ENCODE assay signal across 23 cellular contexts in the genomic region with DNA sequence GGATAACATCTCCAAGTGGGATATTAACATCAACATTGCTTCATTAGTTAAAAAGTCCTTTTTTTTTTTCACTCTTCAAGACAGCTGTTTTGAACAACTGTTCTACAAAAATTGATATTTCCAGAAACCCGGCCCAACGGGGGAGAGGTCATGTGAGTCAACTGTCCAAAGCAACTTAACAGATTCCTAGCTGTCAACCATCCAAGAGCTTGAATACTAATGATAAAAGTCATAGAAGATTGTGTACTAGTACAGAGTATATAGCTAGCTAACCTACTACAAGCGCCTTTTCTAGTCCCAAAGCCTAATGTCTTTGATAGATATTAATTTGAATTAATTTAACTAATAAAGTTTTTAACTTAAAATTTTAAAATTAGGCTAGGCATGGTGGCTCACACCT.
A peak's percentile ranks its signal among the peaks of the same experiment; 100 is the strongest.
DNase-seq lines count a peak whose midpoint lies in the region; ATAC-seq, FAIRE-seq and TF ChIP-seq lines count a peak whose summit lies in the region.
"Had no signal": no experiment of that assay in that cellular context is flagged by ENCODE, and none has a peak within 500 bp of the region (broad histone marks: within the 10 kb centered on the region; RNA-seq: fewer than 3 reads in every experiment).

No MANE protein-coding gene starts in this region.

- H3K27ac ChIP-seq in A549: peak overlapping the region; percentile 69 to 80; a peak in 5 of 6 replicates
- no peak overlapping the region for H3K27ac ChIP-seq in right cardiac atrium (ENCODE audit: low read length)
- H3K27ac ChIP-seq: uterus, VCaP had no signal

- H3K27me3 ChIP-seq in right cardiac atrium (ENCODE audit: control insufficient read depth, insufficient read depth): no peaks in the 10 kb centered on the region
- H3K27me3 ChIP-seq: gastrocnemius medialis, uterus had no signal

- DNase-seq in A549 (ENCODE audit: low read depth in 1 of 2, low spot score in 1 of 2) (no peak), HS-5 (ENCODE audit: low read depth) (peak; percentile 66), cardiac fibroblast (ENCODE audit: low read depth in 2 of 2) (peak; percentile 80 to 83), right cardiac atrium (peak in 2 of 3 donors; percentile 53 to 71), NCI-H510A treated with DMSO at 0.1 percent for 48 hours (lab: John Stamatoyannopoulos, UW) (no peak), hypothalamus (lab: John Stamatoyannopoulos, UW) (no peak)
- no peak for DNase-seq in activated T-cell treated with anti-CD3 and anti-CD28 coated beads, Interleukin-2, amount 50 U/mL, for 48 hours
- DNase-seq: ACHN; activated CD4-positive, alpha-beta memory T cell treated with anti-CD3 and anti-CD28 coated beads for 36 hours; activated naive CD8-positive, alpha-beta T cell treated with anti-CD3 and anti-CD28 coated beads, Interleukin-2, amount 10 ng/mL, durations not matched to agents 7 days and 5 days; activated T-cell treated with anti-CD3 and anti-CD28 coated beads, Interleukin-2, amount 50 U/mL, for 4 hours; caudate nucleus; CD8-positive, alpha-beta T cell; effector CD8-positive, alpha-beta T cell; gastrocnemius medialis; mammary epithelial cell; NCI-H187 treated with DMSO at 0.1 percent for 48 hours; OCI-M1; SW 1271; uterus had no signal

- ATAC-seq in A549 (no peak), right cardiac atrium (peak; percentile 73 to 86), GM19455 (IDR thresholded peaks at IDR 0.05; ENCODE audit: unreplicated experiment) (no peak)
- ATAC-seq: activated T-cell treated with anti-CD3 and anti-CD28 coated beads, Interleukin-2, amount 50 U/mL, for 4 hours; CD8-positive, alpha-beta T cell; gastrocnemius medialis had no signal

- 73% methylated on average over 3 of the region's 3 CpGs for WGBS in A549 (ENCODE audit: missing lambda C conversion rate)
- WGBS in right cardiac atrium: 53% methylated on average over 3 of the region's 3 CpGs

- no peak for TF ChIP-seq POLR2A in A549 (IDR thresholded peaks at IDR 0.05; ENCODE audit: low read length)

- H3K9me3 ChIP-seq in A549 (peaks cover 11% of the 10 kb centered on the region; the same call in 2 of the 3 replicates), right cardiac atrium (ENCODE audit: control insufficient read depth, low read length) (no peaks in the 10 kb centered on the region)
- H3K9me3 ChIP-seq: gastrocnemius medialis, uterus had no signal

- H3K4me2 ChIP-seq in A549: no peak overlapping the region

- H3K4me3 ChIP-seq in A549 (no peak overlapping the region), cardiac fibroblast (replicated peaks in 1 of 2; ENCODE audit: low read depth in 2 of 2, low read length in 2 of 2) (no peak overlapping the region), right cardiac atrium (ENCODE audit: low read length) (no peak overlapping the region)
- H3K4me3 ChIP-seq: gastrocnemius medialis, uterus had no signal

- no peak for TF ChIP-seq RAD21 in A549 (conservative IDR thresholded peaks at IDR 0.05 in 1 of 2, IDR thresholded peaks at IDR 0.05 in 1 of 2)

- no peak for TF ChIP-seq EP300 in A549 (IDR thresholded peaks at IDR 0.05)

- CTCF ChIA-PET in A549 (lab: Yijun Ruan, JAX): interaction anchor here (1.0 to 2.0 kb wide), 4 partner anchors 10 to 568 kb away, joined by 3 to 5 read pairs (median 4); no protein-coding TSS in a partner anchor

- no peak for FAIRE-seq in A549 (lab: Jason Lieb, UNC)
- FAIRE-seq: H1 had no signal

- POLR2A ChIA-PET in A549 (lab: Yijun Ruan, JAX): no interaction called here

- intact Hi-C loops in right cardiac atrium (cut with DNase I): no loop called here

- TF ChIP-seq CTCF in A549 (IDR thresholded peaks at IDR 0.05) (no peak), cardiac fibroblast (IDR thresholded peaks at IDR 0.05; ENCODE audit: low read depth, low read length) (no peak)

- peaks cover 49% of the 10 kb centered on the region for H3K4me1 ChIP-seq in A549
- no peaks in the 10 kb centered on the region for H3K4me1 ChIP-seq in right cardiac atrium (ENCODE audit: control insufficient read depth, insufficient read depth, low read length)
- H3K4me1 ChIP-seq: gastrocnemius medialis, uterus had no signal

TF ChIP-seq in A549, 52 proteins besides CTCF, POLR2A, EP300 and RAD21:
- TF ChIP-seq ZSCAN20 (CRISPR knock-in tag; IDR thresholded peaks at IDR 0.05): no peak
- no peak for TF ChIP-seq ZNF302 (CRISPR knock-in tag; IDR thresholded peaks at IDR 0.05)
- no peak for TF ChIP-seq ZC3H11A (IDR thresholded peaks at IDR 0.05)
- no peak for TF ChIP-seq PHF8 (IDR thresholded peaks at IDR 0.05; ENCODE audit: borderline replicate concordance, low read depth)
- TF ChIP-seq RCOR1 (IDR thresholded peaks at IDR 0.05; ENCODE audit: low read depth, low read length): no peak
- TF ChIP-seq, protein P1, sequence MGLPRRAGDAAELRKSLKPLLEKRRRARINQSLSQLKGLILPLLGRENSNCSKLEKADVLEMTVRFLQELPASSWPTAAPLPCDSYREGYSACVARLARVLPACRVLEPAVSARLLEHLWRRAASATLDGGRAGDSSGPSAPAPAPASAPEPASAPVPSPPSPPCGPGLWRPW (IDR thresholded peaks at IDR 0.05): no peak
- TF ChIP-seq JUNB (IDR thresholded peaks at IDR 0.05): no peak; the same call in 1 of the 2 replicates
- no peak for TF ChIP-seq ZFP36 (IDR thresholded peaks at IDR 0.05; ENCODE audit: borderline replicate concordance, partially characterized antibody)
- TF ChIP-seq ESRRA (IDR thresholded peaks at IDR 0.05; ENCODE audit: borderline replicate concordance, low read length): no peak
- no peak for TF ChIP-seq HEYL (CRISPR knock-in tag; IDR thresholded peaks at IDR 0.05)
TF ChIP-seq in A549: peak in this region for 0.

Comparison
In these comparisons a context has a peak if more than half of its experiments do, and no peak if none do; other contexts are left out.
1. ATAC-seq: peak in right cardiac atrium (2 of 2); none in A549 (0 of 2) and GM19455 (single experiment).
2. DNase-seq: peak in HS-5 (single experiment), cardiac fibroblast (2 of 2) and right cardiac atrium (2 of 3); none in A549 (0 of 2), NCI-H510A treated with DMSO at 0.1 percent for 48 hours (single experiment), hypothalamus (0 of 51) and activated T-cell treated with anti-CD3 and anti-CD28 coated beads, Interleukin-2, amount 50 U/mL, for 48 hours (0 of 2).